9 cellular contexts compared by ENCODE assay signal in genomic region chr13:74325106-74325505, GRCh38.
DNase-seq lines count a peak whose midpoint lies in the region; ATAC-seq lines count a peak whose summit lies in the region.
"Had no signal": no experiment of that assay in that cellular context is flagged by ENCODE, and none has a peak within 500 bp of the region (broad histone marks: within the 10 kb centered on the region; RNA-seq: fewer than 3 reads in every experiment).

No MANE protein-coding gene starts in this region.

- ATAC-seq in HG03196 (IDR thresholded peaks at IDR 0.05; ENCODE audit: unreplicated experiment) (no peak), HG03432 (IDR thresholded peaks at IDR 0.05; ENCODE audit: unreplicated experiment) (no peak)

- peak; percentile 76 for DNase-seq in COLO668 (lab: John Stamatoyannopoulos, UW; ENCODE audit: unreplicated experiment)
- peak; percentile 5 for DNase-seq in NCI-H146 (lab: John Stamatoyannopoulos, UW)
- peak; percentile 71 for DNase-seq in astrocyte of the hippocampus (ENCODE audit: low read depth, low spot score)
- DNase-seq in medulla oblongata (ENCODE audit: extremely low spot score) = peak; percentile 69
- DNase-seq in activated CD4-positive, alpha-beta T cell treated with anti-CD3 and anti-CD28 coated beads, Interleukin-2, amount 50 U/mL, for 1 hour = no peak
- no peak for DNase-seq in NCI-H82 (lab: John Stamatoyannopoulos, UW)
- DNase-seq: stimulated activated CD4-positive, alpha-beta T cell treated with anti-CD3 and anti-CD28 coated beads, Interleukin-4, amount 100 ng/mL, for 24 hours had no signal

Comparison
In these comparisons a context has a peak if more than half of its experiments do, and no peak if none do; other contexts are left out.
1. DNase-seq: peak in COLO668 (single experiment), NCI-H146 (single experiment), astrocyte of the hippocampus (single experiment) and medulla oblongata (single experiment); none in activated CD4-positive, alpha-beta T cell treated with anti-CD3 and anti-CD28 coated beads, Interleukin-2, amount 50 U/mL, for 1 hour (single experiment) and NCI-H82 (single experiment).